ENCODE assay signal across 18 cellular contexts in genomic region chr10:132106431-132106830, GRCh38. TPM values are rescaled to one million over a fixed set of nuclear protein-coding genes. Genes with fewer than 3 reads are reported as not detected.
DNase-seq lines count a peak whose midpoint lies in the region; ATAC-seq and TF ChIP-seq lines count a peak whose summit lies in the region.
"Had no signal": no experiment of that assay in that cellular context is flagged by ENCODE, and none has a peak within 500 bp of the region (broad histone marks: within the 10 kb centered on the region; RNA-seq: fewer than 3 reads in every experiment).

No MANE protein-coding gene starts in this region.

- 92 to 93% methylated on average over 7 to 15 of the region's 15 CpGs for WGBS in endodermal cell (ENCODE audit: insufficient coverage in 1 of 2, insufficient read length in 1 of 2), 2 experiments

- no peak for ATAC-seq in activated CD8-positive, alpha-beta memory T cell treated with anti-CD3 and anti-CD28 coated beads, Interleukin-2, amount 10 ng/mL, durations not matched to agents 7 days and 5 days
- ATAC-seq: GM12878, HepG2 had no signal

- peaks cover 16% of the 10 kb centered on the region for H4K20me1 ChIP-seq in BLaER1

- peak overlapping the region; percentile 89 for H3K4me2 ChIP-seq in BLaER1

- H3K4me1 ChIP-seq in BLaER1 (peaks cover 94% of the 10 kb centered on the region), endodermal cell (ENCODE audit: control insufficient read depth, insufficient read depth, low read length) (no peaks in the 10 kb centered on the region)
- H3K4me1 ChIP-seq: Caco-2, HAP-1 had no signal

- CTCF ChIA-PET in activated CD8-positive, alpha-beta memory T cell treated with anti-CD3 and anti-CD28 coated beads, Interleukin-2, amount 10 ng/mL, durations not matched to agents 7 days and 5 days (lab: Charles Lee) = no interaction called here

- no peaks in the 10 kb centered on the region for H3K9me3 ChIP-seq in BLaER1
- no peaks in the 10 kb centered on the region for H3K9me3 ChIP-seq in endodermal cell (ENCODE audit: control insufficient read depth, low read length)
- H3K9me3 ChIP-seq: Caco-2, HAP-1 had no signal

- no peaks in the 10 kb centered on the region for H3K4me1 Mint-ChIP-seq in activated CD8-positive, alpha-beta memory T cell treated with anti-CD3 and anti-CD28 coated beads, Interleukin-2, amount 10 ng/mL, durations not matched to agents 7 days and 5 days
- peaks cover 6% of the 10 kb centered on the region for H3K4me1 Mint-ChIP-seq in endodermal cell

- TF ChIP-seq CTCF in endodermal cell (conservative IDR thresholded peaks at IDR 0.05) = no peak

- peak; percentile 33 for DNase-seq in activated CD8-positive, alpha-beta memory T cell treated with anti-CD3 and anti-CD28 coated beads, Interleukin-2, amount 10 ng/mL, durations not matched to agents 7 days and 5 days
- no peak for DNase-seq in activated CD8-positive, alpha-beta memory T cell treated with anti-CD3 and anti-CD28 coated beads, Interleukin-2, amount 50 U/mL, for 48 hours
- DNase-seq in endodermal cell (peak; percentile 30), posterior vena cava (ENCODE audit: low spot score) (peak; percentile 49), SW 1271 (lab: John Stamatoyannopoulos, UW) (no peak), DMS53 (lab: John Stamatoyannopoulos, UW) (no peak), hippocampal formation (lab: John Stamatoyannopoulos, UW) (no peak)
- DNase-seq: 8988T, Karpas-422, NCI-H2029, NCI-H2171 treated with DMSO at 0.1 percent for 48 hours, NCI-H82, SIG-M5 had no signal

- H3K27me3 Mint-ChIP-seq in activated CD8-positive, alpha-beta memory T cell treated with anti-CD3 and anti-CD28 coated beads, Interleukin-2, amount 10 ng/mL, durations not matched to agents 7 days and 5 days = no peaks in the 10 kb centered on the region
- H3K27me3 Mint-ChIP-seq in endodermal cell (ENCODE audit: insufficient read depth) = peaks cover 35% of the 10 kb centered on the region

- H3K36me3 ChIP-seq in BLaER1 = no peaks in the 10 kb centered on the region
- H3K36me3 ChIP-seq in endodermal cell (ENCODE audit: control insufficient read depth, insufficient read depth, low read length) = no peaks in the 10 kb centered on the region
- H3K36me3 ChIP-seq: HAP-1 had no signal

- H3K9ac ChIP-seq in BLaER1 = no peak overlapping the region
- H3K9ac ChIP-seq in endodermal cell (ENCODE audit: extremely low read depth, low read length, poor library complexity, severe bottlenecking) = no peak overlapping the region

- intact Hi-C loops in posterior vena cava (cut with DNase I) = no loop called here

- H3K27ac ChIP-seq in BLaER1 (no peak overlapping the region), endodermal cell (ENCODE audit: low read depth, low read length) (no peak overlapping the region)

- H3K4me3 Mint-ChIP-seq in activated CD8-positive, alpha-beta memory T cell treated with anti-CD3 and anti-CD28 coated beads, Interleukin-2, amount 10 ng/mL, durations not matched to agents 7 days and 5 days = no peak overlapping the region
- H3K4me3 Mint-ChIP-seq in endodermal cell = no peak overlapping the region

- H3K36me3 Mint-ChIP-seq in activated CD8-positive, alpha-beta memory T cell treated with anti-CD3 and anti-CD28 coated beads, Interleukin-2, amount 10 ng/mL, durations not matched to agents 7 days and 5 days = no peaks in the 10 kb centered on the region
- no peaks in the 10 kb centered on the region for H3K36me3 Mint-ChIP-seq in endodermal cell (ENCODE audit: low read depth)

- H3K4me3 ChIP-seq in BLaER1 (no peak overlapping the region), endodermal cell (ENCODE audit: low read length) (no peak overlapping the region)
- H3K4me3 ChIP-seq: GM12878, HAP-1 had no signal

- no peaks in the 10 kb centered on the region for H3K9me3 Mint-ChIP-seq in activated CD8-positive, alpha-beta memory T cell treated with anti-CD3 and anti-CD28 coated beads, Interleukin-2, amount 10 ng/mL, durations not matched to agents 7 days and 5 days (ENCODE audit: low read depth)
- H3K9me3 Mint-ChIP-seq in endodermal cell = no peaks in the 10 kb centered on the region

- no peak overlapping the region for H3K27ac Mint-ChIP-seq in activated CD8-positive, alpha-beta memory T cell treated with anti-CD3 and anti-CD28 coated beads, Interleukin-2, amount 10 ng/mL, durations not matched to agents 7 days and 5 days
- H3K27ac Mint-ChIP-seq in endodermal cell = no peak overlapping the region

- H3K27me3 ChIP-seq in BLaER1 = peaks cover 10% of the 10 kb centered on the region; the same call in 1 of the 2 replicates
- H3K27me3 ChIP-seq in endodermal cell (ENCODE audit: control insufficient read depth, insufficient read depth, low read length, poor library complexity, severe bottlenecking) = no peaks in the 10 kb centered on the region

RNA-seq across cellular contexts. Expression of gene JAKMIP3, which starts 40.7 kb away (rescaled TPM):
- total RNA-seq in activated CD8-positive, alpha-beta memory T cell treated with anti-CD3 and anti-CD28 coated beads, Interleukin-2, amount 10 ng/mL, durations not matched to agents 7 days and 5 days = under 1 TPM; 0.19 to 0.38 TPM
- total RNA-seq in endodermal cell (under 1 TPM; 0.95 to 0.99 TPM), posterior vena cava (under 1 TPM; 0.60 to 0.62 TPM)
- polyA plus RNA-seq in endodermal cell (2013, experiment 1 of 2) = 1.0 TPM
- 0.87 TPM for polyA plus RNA-seq in endodermal cell (2013, experiment 2 of 2)
- total RNA-seq: GM12878 had no signal

Comparison
In these comparisons a context has a peak if more than half of its experiments do, and no peak if none do; other contexts are left out.
1. DNase-seq: peak in activated CD8-positive, alpha-beta memory T cell treated with anti-CD3 and anti-CD28 coated beads, Interleukin-2, amount 10 ng/mL, durations not matched to agents 7 days and 5 days (single experiment), endodermal cell (single experiment) and posterior vena cava (single experiment); none in activated CD8-positive, alpha-beta memory T cell treated with anti-CD3 and anti-CD28 coated beads, Interleukin-2, amount 50 U/mL, for 48 hours (single experiment), SW 1271 (0 of 2), DMS53 (single experiment) and hippocampal formation (0 of 2).